20 cellular contexts compared by ENCODE assay signal in genomic region chr9:116262421-116262820, GRCh38.
"Had no signal": no experiment of that assay in that cellular context is flagged by ENCODE, and none has a peak within 500 bp of the region (broad histone marks: within the 10 kb centered on the region; RNA-seq: fewer than 3 reads in every experiment).

No MANE protein-coding gene starts in this region.

- H3K36me3 Mint-ChIP-seq: naive B cell had no signal

- H3K27ac Mint-ChIP-seq: dendritic cell treated with granulocyte-macrophage colony-stimulating factor and Interleukin-4, amounts not matched to agents 40 ng/mL and 50 ng/mL, for 4 days; effector memory CD8-positive, alpha-beta T cell; naive B cell had no signal

- H3K4me1 ChIP-seq: esophagus squamous epithelium, sigmoid colon, stomach had no signal

- H3K27me3 ChIP-seq: esophagus squamous epithelium, foreskin keratinocyte, hepatocyte, neutrophil, sigmoid colon, stomach had no signal

- ATAC-seq: effector memory CD8-positive, alpha-beta T cell; foreskin keratinocyte; left cardiac atrium; left ventricle myocardium superior had no signal

- H3K27ac ChIP-seq: epithelial cell of prostate, esophagus squamous epithelium, foreskin keratinocyte, hepatocyte, neutrophil, sigmoid colon, skin epidermis, stomach had no signal

- H3K9me3 Mint-ChIP-seq: dendritic cell treated with granulocyte-macrophage colony-stimulating factor and Interleukin-4, amounts not matched to agents 40 ng/mL and 50 ng/mL, for 4 days; effector memory CD8-positive, alpha-beta T cell had no signal

- H3K4me3 Mint-ChIP-seq: dendritic cell treated with granulocyte-macrophage colony-stimulating factor and Interleukin-4, amounts not matched to agents 40 ng/mL and 50 ng/mL, for 4 days; effector memory CD8-positive, alpha-beta T cell; naive B cell had no signal

- DNase-seq: effector memory CD8-positive, alpha-beta T cell; esophagus squamous epithelium; foreskin keratinocyte; head of caudate nucleus; kidney; left cardiac atrium; left ventricle myocardium superior; mesendoderm; naive B cell; sigmoid colon; stimulated activated CD4-positive, alpha-beta T cell treated with anti-CD3 and anti-CD28 coated beads, Interleukin-2, amount 100 ng/mL, for 24 hours; stimulated activated naive CD4-positive, alpha-beta T cell; stomach; substantia nigra had no signal

- H3K4me3 ChIP-seq: esophagus squamous epithelium, hepatocyte, lung, sigmoid colon, skin epidermis, stomach had no signal

- H3K4me1 Mint-ChIP-seq: naive B cell had no signal

- H3K27me3 Mint-ChIP-seq: dendritic cell treated with granulocyte-macrophage colony-stimulating factor and Interleukin-4, amounts not matched to agents 40 ng/mL and 50 ng/mL, for 4 days; effector memory CD8-positive, alpha-beta T cell; naive B cell had no signal

- H3K9me3 ChIP-seq: esophagus squamous epithelium, neutrophil, stomach had no signal

- H3K36me3 ChIP-seq: esophagus squamous epithelium, neutrophil, sigmoid colon, stomach had no signal
